ENCODE assay signal across 10 cellular contexts in the genomic region with DNA sequence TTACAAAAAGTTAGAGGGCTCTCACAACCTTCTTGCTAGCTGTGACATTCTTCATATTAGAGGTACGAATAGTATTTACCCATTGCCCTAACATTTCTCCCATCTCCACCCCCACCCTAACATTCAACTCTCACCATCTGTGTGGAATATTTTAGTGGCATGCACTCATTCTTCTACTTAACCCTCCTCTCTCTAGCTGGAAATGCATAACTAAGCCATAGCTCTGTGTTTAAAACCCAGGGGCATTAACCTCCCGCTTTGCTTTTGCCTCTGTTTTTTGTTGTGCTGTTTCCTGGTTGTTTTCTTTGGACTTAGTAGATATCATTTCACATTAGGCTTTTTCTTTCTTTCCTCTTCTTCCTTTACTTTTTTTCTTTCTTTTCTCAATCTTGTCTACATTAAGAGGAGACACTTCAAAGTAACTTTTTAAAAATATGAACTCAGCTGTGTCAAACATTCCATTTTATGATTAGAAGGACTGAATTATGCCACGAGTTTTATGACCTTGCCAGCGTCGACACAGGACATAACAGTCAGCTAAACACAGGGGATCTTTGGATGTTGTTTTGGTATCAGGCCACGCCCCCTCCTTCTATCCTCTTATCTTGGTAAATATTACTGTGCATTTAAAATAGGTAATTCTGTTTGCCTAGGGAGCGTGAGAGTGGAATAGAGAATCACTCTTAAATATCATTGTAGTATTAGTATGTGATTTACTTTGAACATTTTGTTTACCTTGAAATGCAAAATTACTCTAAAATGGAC.
DNase-seq lines count a peak whose midpoint lies in the region; TF ChIP-seq lines count a peak whose summit lies in the region.
"Had no signal": no experiment of that assay in that cellular context is flagged by ENCODE, and none has a peak within 500 bp of the region (broad histone marks: within the 10 kb centered on the region; RNA-seq: fewer than 3 reads in every experiment).

No MANE protein-coding gene starts in this region.

- H3K9me3 Mint-ChIP-seq in endodermal cell: no peaks in the 10 kb centered on the region

- H3K4me2 ChIP-seq in neural cell (ENCODE audit: low read length): peak overlapping the region; percentile 43

- peak; percentile 65 for DNase-seq in AG10803 (ENCODE audit: low read depth)
- DNase-seq in NCI-H2029 treated with DMSO at 0.1 percent for 48 hours (lab: John Stamatoyannopoulos, UW): peak; percentile 75
- DNase-seq in endodermal cell: no peak
- no peak for DNase-seq in GM20000 (ENCODE audit: low spot score)
- DNase-seq in NOMO-1 treated with dmso at 0.1 percent for 144 hours (lab: John Stamatoyannopoulos, UW; ENCODE audit: unreplicated experiment): no peak
- DNase-seq in stimulated activated naive CD4-positive, alpha-beta T cell (lab: John Stamatoyannopoulos, UW): no peak
- no peak for DNase-seq in NCI-H446 treated with DMSO at 0.1 percent for 48 hours (lab: John Stamatoyannopoulos, UW)
- DNase-seq: activated T-cell treated with anti-CD3 and anti-CD28 coated beads, Interleukin-2, amount 50 U/mL, for 1 hour; esophagus squamous epithelium had no signal

- no peak overlapping the region for H3K27ac ChIP-seq in endodermal cell (ENCODE audit: low read depth, low read length)
- no peak overlapping the region for H3K27ac ChIP-seq in neural cell (ENCODE audit: low read length)

- H3K27me3 Mint-ChIP-seq in endodermal cell (ENCODE audit: insufficient read depth): peaks cover 7% of the 10 kb centered on the region

- H3F3A ChIP-seq in neural cell (ENCODE audit: insufficient read depth, low read length, poor library complexity, severe bottlenecking): no peaks in the 10 kb centered on the region

- H3K4me1 ChIP-seq in endodermal cell (ENCODE audit: control insufficient read depth, insufficient read depth, low read length): peaks cover 10% of the 10 kb centered on the region

- H3K4me3 ChIP-seq in AG10803 (ENCODE audit: low read length) (peak overlapping the region; percentile 68), endodermal cell (ENCODE audit: low read length) (no peak overlapping the region), neural cell (ENCODE audit: low read length) (peak overlapping the region; percentile 55)

- H3K4me3 Mint-ChIP-seq in endodermal cell: no peak overlapping the region

- no peak overlapping the region for H2AFZ ChIP-seq in neural cell (ENCODE audit: low read depth, low read length)

- H3K27ac Mint-ChIP-seq in endodermal cell: peak overlapping the region; percentile 65

- TF ChIP-seq CTCF in AG10803 (conservative IDR thresholded peaks at IDR 0.05; ENCODE audit: low read length) (no peak), endodermal cell (conservative IDR thresholded peaks at IDR 0.05) (no peak), neural cell (IDR thresholded peaks at IDR 0.05; ENCODE audit: poor library complexity, severe bottlenecking) (no peak), GM20000 (IDR thresholded peaks at IDR 0.05; ENCODE audit: extremely low read depth, missing control alignments) (no peak)

- no peaks in the 10 kb centered on the region for H3K9me2 ChIP-seq in neural cell (ENCODE audit: insufficient read depth, low read length)

- H3K9ac ChIP-seq in endodermal cell (ENCODE audit: extremely low read depth, low read length, poor library complexity, severe bottlenecking): no peak overlapping the region
- H3K9ac ChIP-seq in neural cell (ENCODE audit: low read length): no peak overlapping the region

- no peaks in the 10 kb centered on the region for H3K36me3 Mint-ChIP-seq in endodermal cell (ENCODE audit: low read depth)

- no peaks in the 10 kb centered on the region for H4K20me1 ChIP-seq in neural cell (ENCODE audit: insufficient read depth)

- TF ChIP-seq RAD21 in neural cell (conservative IDR thresholded peaks at IDR 0.05): no peak

- peaks cover 42% of the 10 kb centered on the region for H3K4me1 Mint-ChIP-seq in endodermal cell

- H3K9me3 ChIP-seq in endodermal cell (ENCODE audit: control insufficient read depth, low read length): no peaks in the 10 kb centered on the region
- no peaks in the 10 kb centered on the region for H3K9me3 ChIP-seq in neural cell (ENCODE audit: low read length)
- H3K9me3 ChIP-seq: esophagus squamous epithelium had no signal

- no peak for TF ChIP-seq EP300 in neural cell (conservative IDR thresholded peaks at IDR 0.05; ENCODE audit: poor library complexity, severe bottlenecking)

- H3K79me2 ChIP-seq in neural cell (replicated peaks; ENCODE audit: insufficient read depth, low read length): no peaks in the 10 kb centered on the region

- no peaks in the 10 kb centered on the region for H3K36me3 ChIP-seq in endodermal cell (ENCODE audit: control insufficient read depth, insufficient read depth, low read length)
- H3K36me3 ChIP-seq in neural cell (ENCODE audit: insufficient read depth, low read length): no peaks in the 10 kb centered on the region
- H3K36me3 ChIP-seq: esophagus squamous epithelium had no signal

- H3K27me3 ChIP-seq in endodermal cell (ENCODE audit: control insufficient read depth, insufficient read depth, low read length, poor library complexity, severe bottlenecking) (no peaks in the 10 kb centered on the region), neural cell (ENCODE audit: insufficient read depth, low read depth, low read length) (no peaks in the 10 kb centered on the region)
- H3K27me3 ChIP-seq: esophagus squamous epithelium had no signal

- WGBS in endodermal cell (ENCODE audit: insufficient coverage in 1 of 2, insufficient read length in 1 of 2), 2 experiments: 40 to 43% methylated on average over 3 to 7 of the region's 7 CpGs

TF ChIP-seq in neural cell, 6 proteins besides CTCF, POLR2A, EP300 and RAD21:
- TF ChIP-seq REST (IDR thresholded peaks at IDR 0.05; ENCODE audit: borderline replicate concordance) (no peak), POLR2AphosphoS5 (IDR thresholded peaks at IDR 0.05) (no peak), EZH2 (IDR thresholded peaks at IDR 0.05; ENCODE audit: borderline replicate concordance, insufficient read depth, low read length, poor library complexity, severe bottlenecking) (no peak), SMC3 (conservative IDR thresholded peaks at IDR 0.05; ENCODE audit: poor library complexity) (no peak)

Comparison
In these comparisons a context has a peak if more than half of its experiments do, and no peak if none do; other contexts are left out.
1. DNase-seq: peak in AG10803 (single experiment) and NCI-H2029 treated with DMSO at 0.1 percent for 48 hours (single experiment); none in endodermal cell (single experiment), GM20000 (single experiment), NOMO-1 treated with dmso at 0.1 percent for 144 hours (single experiment), stimulated activated naive CD4-positive, alpha-beta T cell (0 of 6) and NCI-H446 treated with DMSO at 0.1 percent for 48 hours (single experiment).